In the genomic region with DNA sequence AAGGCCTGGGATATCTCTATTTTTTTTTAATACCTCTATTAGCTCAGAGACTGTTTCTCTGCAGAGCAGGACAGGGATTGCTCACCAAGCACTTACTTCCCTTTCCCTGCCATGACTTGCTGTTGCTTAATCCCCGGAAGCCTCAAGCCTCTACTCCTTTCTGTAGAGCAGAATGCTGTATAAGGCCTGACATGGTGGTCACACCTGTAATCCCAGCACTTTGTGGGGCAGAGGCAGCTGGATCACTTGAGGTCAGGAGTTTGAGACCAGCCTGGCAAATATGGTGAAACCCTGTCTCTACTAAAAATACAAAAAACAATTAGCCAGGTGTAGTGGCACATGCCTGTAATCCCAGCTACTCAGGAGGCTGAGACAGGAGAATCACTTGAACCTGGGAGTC, we compare ENCODE assay signal across 8 cellular contexts. TPM values are rescaled to one million over a fixed set of nuclear protein-coding genes. Genes with fewer than 3 reads are reported as not detected.
A peak's percentile ranks its signal among the peaks of the same experiment; 100 is the strongest.
DNase-seq lines count a peak whose midpoint lies in the region; ATAC-seq and TF ChIP-seq lines count a peak whose summit lies in the region.
"Not testable (repeated sequence)": the region's sequence is repeated elsewhere in the genome, so short reads cannot be mapped to it uniquely, and the experiment has no call there.

No MANE protein-coding gene starts in this region.

- H2BK120ac ChIP-seq in IMR-90 (ENCODE audit: low read depth, low read length), result peak overlapping the region; percentile 78

- TF ChIP-seq CTCF in IMR-90 (conservative IDR thresholded peaks at IDR 0.05; ENCODE audit: low read depth, low read length); Peyer's patch (IDR thresholded peaks at IDR 0.05); cardiac fibroblast (IDR thresholded peaks at IDR 0.05; ENCODE audit: low read depth, low read length); heart left ventricle (IDR thresholded peaks at IDR 0.05): not testable (repeated sequence)

- H3K9me3 Mint-ChIP-seq in activated CD4-positive, alpha-beta memory T cell treated with anti-CD3 and anti-CD28 coated beads for 36 hours; naive B cell: not testable (repeated sequence)

- not testable (repeated sequence) for H3K4me3 ChIP-seq in IMR-90 (ENCODE audit: insufficient read depth, low read depth, low read length); Peyer's patch; cardiac fibroblast (replicated peaks in 1 of 2; ENCODE audit: low read depth in 2 of 2, low read length in 2 of 2); heart left ventricle

- not testable (repeated sequence) for TF ChIP-seq RAD21 in IMR-90 (IDR thresholded peaks at IDR 0.05; ENCODE audit: low read length)

- TF ChIP-seq POLR2A in IMR-90 (IDR thresholded peaks at IDR 0.05; ENCODE audit: low read depth, low read length); Peyer's patch (IDR thresholded peaks at IDR 0.05); heart left ventricle (IDR thresholded peaks at IDR 0.05): not testable (repeated sequence)

- H2BK15ac ChIP-seq in IMR-90 (ENCODE audit: low read depth, low read length), result peak overlapping the region; percentile 31; the same call in 1 of the 3 replicates

- WGBS in IMR-90 (ENCODE audit: extremely low coverage in 2 of 2, insufficient read length in 1 of 2), 2 experiments, result no CpG with 5 or more reads among the region's 1 CpG
- 50 to 66% (median 59%) methylated on average over 1 of the region's 1 CpG for WGBS in heart left ventricle, 4 donors

- H2AFZ ChIP-seq in IMR-90 (replicated peaks; ENCODE audit: low read length, poor library complexity), result peak overlapping the region; percentile 47

- H3K14ac ChIP-seq in IMR-90 (replicated peaks; ENCODE audit: low read depth, low read length), result peak overlapping the region; percentile 23; the same call in 1 of the 2 replicates

- ATAC-seq in IMR-90 (ENCODE audit: low read depth) (peak; percentile 60), heart left ventricle (peak in 3 of 4 donors; percentile 54 to 68 (median 66))
- ATAC-seq in naive B cell (ENCODE audit: low read depth in 2 of 2), result not testable (repeated sequence)

- H2AK5ac ChIP-seq in IMR-90 (ENCODE audit: low read depth, low read length), result peak overlapping the region; percentile 83; the same call in 1 of the 2 replicates

- H2AK9ac ChIP-seq in IMR-90 (replicated peaks; ENCODE audit: low read depth, low read length, poor library complexity), result peak overlapping the region; percentile 30

- H3K9me3 ChIP-seq in IMR-90 (ENCODE audit: control insufficient read depth, insufficient read depth, low read length); Peyer's patch; heart left ventricle: not testable (repeated sequence)

- CTCF ChIA-PET in IMR-90 (lab: Yijun Ruan, JAX), result not testable (repeated sequence)
- CTCF ChIA-PET in activated CD4-positive, alpha-beta memory T cell treated with anti-CD3 and anti-CD28 coated beads for 36 hours (lab: Charles Lee), result interaction anchor here (1.2 to 4.7 kb wide), 5 partner anchors 10 to 183 kb away, joined by 4 to 20 read pairs (median 7); no protein-coding TSS in a partner anchor

- POLR2A ChIA-PET in IMR-90 (lab: Charles Lee; ENCODE audit: unreplicated experiment), result not testable (repeated sequence)
- POLR2A ChIA-PET in activated CD4-positive, alpha-beta memory T cell treated with anti-CD3 and anti-CD28 coated beads for 36 hours (lab: Charles Lee), result interaction anchor here (1.3 to 1.9 kb wide), 3 partner anchors 18 to 55 kb away, joined by 5 to 10 read pairs (median 8); a partner anchor contains a TSS

- not testable (repeated sequence) for H3K27me3 ChIP-seq in IMR-90 (ENCODE audit: control insufficient read depth, insufficient read depth, low read length); Peyer's patch; heart left ventricle

- not testable (repeated sequence) for BruUV-seq in IMR-90 (replicated peaks; lab: Mats Ljungman, UMichigan)

- peak overlapping the region; percentile 63; the same call in 1 of the 2 replicates for H3K56ac ChIP-seq in IMR-90 (ENCODE audit: extremely low read depth, insufficient read depth, low read length)

- peak overlapping the region; percentile 49 to 67; a peak in 3 of 4 replicates for H4K8ac ChIP-seq in IMR-90 (ENCODE audit: low read depth in 2 of 2, low read length in 2 of 2)

- not testable (repeated sequence) for H3K9ac ChIP-seq in IMR-90 (ENCODE audit: low read depth, low read length)

- peak overlapping the region; percentile 78 for H2BK5ac ChIP-seq in IMR-90 (ENCODE audit: low read depth, low read length, poor library complexity, severe bottlenecking)

- DNase-seq in AML-193 (lab: John Stamatoyannopoulos, UW) (peak; percentile 91 to 94), IMR-90 (peak; percentile 83), cardiac fibroblast (ENCODE audit: low read depth in 2 of 2) (peak; percentile 86 to 89), heart left ventricle (peak in 2 of 5 donors; percentile 34 to 47), stromal cell of bone marrow (ENCODE audit: low read depth) (peak; percentile 67)
- not testable (repeated sequence) for DNase-seq in Peyer's patch; activated CD4-positive, alpha-beta memory T cell treated with anti-CD3 and anti-CD28 coated beads for 36 hours; naive B cell

- peak overlapping the region; percentile 81 for H3K27ac Mint-ChIP-seq in activated CD4-positive, alpha-beta memory T cell treated with anti-CD3 and anti-CD28 coated beads for 36 hours
- peak overlapping the region; percentile 95 to 99 (median 96) for H3K27ac Mint-ChIP-seq in naive B cell

- H3K27me3 Mint-ChIP-seq in activated CD4-positive, alpha-beta memory T cell treated with anti-CD3 and anti-CD28 coated beads for 36 hours; naive B cell: not testable (repeated sequence)

- H4K5ac ChIP-seq in IMR-90 (ENCODE audit: low read depth, low read length), result 0 out of 2 replicates have a peak overlapping the region, but pooled peaks have one; percentile 4

- H3K79me1 ChIP-seq in IMR-90 (ENCODE audit: low read depth in 1 of 2, low read length in 2 of 2), result not testable (repeated sequence)

- peaks cover 60% of the 10 kb centered on the region for H3K4me1 Mint-ChIP-seq in activated CD4-positive, alpha-beta memory T cell treated with anti-CD3 and anti-CD28 coated beads for 36 hours (ENCODE audit: low read depth)
- H3K4me1 Mint-ChIP-seq in naive B cell, result peaks cover 59 to 91% (median 73%) of the 10 kb centered on the region in 3 donors

- not testable (repeated sequence) for H3K36me3 ChIP-seq in IMR-90 (ENCODE audit: control insufficient read depth, insufficient read depth, low read length); Peyer's patch; heart left ventricle

- H3K27ac ChIP-seq in IMR-90 (ENCODE audit: insufficient read depth, low read length) (peak overlapping the region; percentile 50), Peyer's patch (peak overlapping the region; percentile 78 to 87 (median 86)), heart left ventricle (peak overlapping the region; percentile 41 to 97 (median 66))

- H3K18ac ChIP-seq in IMR-90 (ENCODE audit: low read depth, low read length), result peak overlapping the region; percentile 3; the same call in 1 of the 2 replicates

- H3K9me1 ChIP-seq in IMR-90 (ENCODE audit: insufficient read depth, low read length), result peaks cover 12% of the 10 kb centered on the region; the same call in 1 of the 2 replicates

- H2BK20ac ChIP-seq in IMR-90 (ENCODE audit: low read depth, low read length), result peak overlapping the region; percentile 75

- peaks cover 12% of the 10 kb centered on the region for H3K4me1 ChIP-seq in IMR-90 (ENCODE audit: control insufficient read depth, insufficient read depth, low read length)
- H3K4me1 ChIP-seq in Peyer's patch, result peaks cover 5 to 48% (median 37%) of the 10 kb centered on the region in 4 donors
- peaks cover 3 to 68% (median 26%) of the 10 kb centered on the region in 12 donors for H3K4me1 ChIP-seq in heart left ventricle

- peak overlapping the region; percentile 56; the same call in 1 of the 2 replicates for H4K91ac ChIP-seq in IMR-90 (ENCODE audit: insufficient read depth, low read depth, low read length)

- in situ Hi-C loops in IMR-90 (cut with MboI; ENCODE audit: low sequenced_read_pairs), result not testable (repeated sequence)

- intact Hi-C loops in IMR-90 (cut with micrococcal nuclease), result not testable (repeated sequence)
- intact Hi-C loops in activated CD4-positive, alpha-beta memory T cell treated with anti-CD3 and anti-CD28 coated beads for 36 hours (cut with micrococcal nuclease), result loop anchor here (1.0 to 5.0 kb wide), 4 partner anchors 19 to 608 kb away; a partner anchor contains a TSS
- intact Hi-C loops in heart left ventricle (cut with DNase I), result loop anchor here in 5 of 10 donors (5.0 to 10.0 kb wide), 5 partner anchors 65 to 545 kb away; no protein-coding TSS in a partner anchor

- dilution Hi-C loops in IMR-90 (cut with HindIII; ENCODE audit: low sequenced_read_pairs, unreplicated experiment), result not testable (repeated sequence)

- peak overlapping the region; percentile 80 for H3K4ac ChIP-seq in IMR-90 (ENCODE audit: low read depth, low read length)

- H3K4me2 ChIP-seq in IMR-90 (ENCODE audit: low read depth, low read length), result peak overlapping the region; percentile 9; the same call in 1 of the 2 replicates

- H3K36me3 Mint-ChIP-seq in activated CD4-positive, alpha-beta memory T cell treated with anti-CD3 and anti-CD28 coated beads for 36 hours; naive B cell: not testable (repeated sequence)

- not testable (repeated sequence) for H4K20me1 ChIP-seq in IMR-90 (ENCODE audit: insufficient read depth, low read length)

- peak overlapping the region; percentile 44 for H3K4me3 Mint-ChIP-seq in activated CD4-positive, alpha-beta memory T cell treated with anti-CD3 and anti-CD28 coated beads for 36 hours
- H3K4me3 Mint-ChIP-seq in naive B cell, result peak overlapping the region; percentile 15 to 86 (median 74)

- H3K23ac ChIP-seq in IMR-90 (ENCODE audit: low read depth, low read length), result 0 out of 2 replicates have a peak overlapping the region, but pooled peaks have one; percentile 35

RNA-seq across cellular contexts. Expression of a gene that starts 23.3 kb away (rescaled TPM):
- total RNA-seq in IMR-90 (2012; rRNA removed) (52.8 and 66.0 TPM in 2 replicates), Peyer's patch (10 to 100 TPM; 53.7 to 96.3 (median 67.6) TPM), heart left ventricle (10 to 100 TPM; 25.1 to 83.3 (median 35.7) TPM)
- polyA plus RNA-seq in IMR-90 (2012; rRNA removed) (64.9 and 73.8 TPM in 2 replicates), heart left ventricle (10 to 100 TPM; 25.1 to 27.3 TPM), naive B cell (ENCODE audit: low read depth in 6 of 6) (100 to 1,000 TPM; 120 to 177 (median 144) TPM)
- 27.8 and 55.9 TPM in 2 replicates for polyA plus RNA-seq in IMR-90 (2012; cell fraction: cytosol; rRNA removed)
- 18.8 and 32.0 TPM in 2 replicates for polyA plus RNA-seq in IMR-90 (2012; cell fraction: nucleus; rRNA removed; ENCODE audit: low replicate concordance)
- 10 to 100 TPM; 14.3 to 17.0 TPM for total RNA-seq in activated CD4-positive, alpha-beta memory T cell treated with anti-CD3 and anti-CD28 coated beads for 36 hours

RNA-seq across cellular contexts. Expression of a gene that starts 55.2 kb away (rescaled TPM):
- total RNA-seq in IMR-90 (2012; rRNA removed) (9.9 and 12.8 TPM in 2 replicates), Peyer's patch (10 to 100 TPM; 14.9 to 23.1 (median 21.9) TPM), heart left ventricle (10 to 100 TPM; 15.6 to 38.9 (median 22.5) TPM)
- polyA plus RNA-seq in IMR-90 (2012; rRNA removed) (5.9 and 7.8 TPM in 2 replicates), heart left ventricle (10 to 100 TPM in 1 of 2 donors, 1 to 10 TPM in 1; 6.5 to 35.9 TPM), naive B cell (ENCODE audit: low read depth in 6 of 6) (100 to 1,000 TPM in 5 of 6 donors, 10 to 100 TPM in 1; 99.7 to 142 (median 126) TPM)
- polyA plus RNA-seq in IMR-90 (2012; cell fraction: cytosol; rRNA removed), result 5.6 and 7.5 TPM in 2 replicates
- 1.5 and 2.8 TPM in 2 replicates for polyA plus RNA-seq in IMR-90 (2012; cell fraction: nucleus; rRNA removed; ENCODE audit: low replicate concordance)
- total RNA-seq in activated CD4-positive, alpha-beta memory T cell treated with anti-CD3 and anti-CD28 coated beads for 36 hours, result 10 to 100 TPM; 28.0 to 32.0 TPM
